Comparison of ENCODE assay signal across 6 cellular contexts in genomic region chr6:37626915-37627314, GRCh38.
"Had no signal": no experiment of that assay in that cellular context is flagged by ENCODE, and none has a peak within 500 bp of the region (broad histone marks: within the 10 kb centered on the region; RNA-seq: fewer than 3 reads in every experiment).

No MANE protein-coding gene starts in this region.

- H3K4me3 ChIP-seq: GM23248, HAP-1 had no signal

- H3K27ac ChIP-seq: GM23248 had no signal

- DNase-seq: GM23248, GOT3, H7 had no signal

- H3K36me3 ChIP-seq: HAP-1 had no signal

- H3K9me3 ChIP-seq: HAP-1 had no signal

- H3K4me1 ChIP-seq: HAP-1 had no signal

- H2AFZ ChIP-seq: GM23248 had no signal

- FAIRE-seq: HTR-8/SVneo had no signal

- H3K9ac ChIP-seq: GM23248 had no signal

- ATAC-seq: HCT116 had no signal
